Comparison of ENCODE assay signal across 29 cellular contexts in the genomic region with DNA sequence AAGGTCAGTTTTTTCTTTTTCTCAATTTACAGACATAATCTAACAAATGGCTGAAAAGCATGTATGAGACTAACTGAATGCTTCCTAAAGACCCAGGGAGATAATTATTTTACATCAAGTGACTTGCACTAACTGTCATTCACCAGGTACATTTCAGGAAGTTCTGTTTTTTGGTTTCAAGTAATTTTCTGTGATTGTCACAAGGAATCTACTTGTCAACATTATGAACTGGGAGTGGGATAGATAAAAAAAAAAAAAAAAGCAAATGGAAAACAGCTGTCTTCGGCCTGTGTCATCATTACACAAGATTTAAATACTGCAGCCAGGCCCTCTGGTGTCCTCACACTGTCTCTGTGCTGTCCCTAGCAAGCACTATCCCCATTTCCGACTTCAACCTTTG.
"Had no signal": no experiment of that assay in that cellular context is flagged by ENCODE, and none has a peak within 500 bp of the region (broad histone marks: within the 10 kb centered on the region; RNA-seq: fewer than 3 reads in every experiment).

No MANE protein-coding gene starts in this region.

- H3K9me3 ChIP-seq: adrenal gland, ascending aorta had no signal

- H3K27ac ChIP-seq: adrenal gland, ascending aorta, cardiac muscle cell, VCaP had no signal

- H3K27me3 ChIP-seq: adrenal gland, ascending aorta, cardiac muscle cell had no signal

- DNase-seq: activated B cell treated with CpG ODN at 0.5 μM for 24 hours; activated CD4-positive, alpha-beta memory T cell treated with anti-CD3 and anti-CD28 coated beads for 36 hours; activated CD4-positive, alpha-beta T cell treated with anti-CD3 and anti-CD28 coated beads for 4 hours; activated CD4-positive, alpha-beta T cell treated with anti-CD3 and anti-CD28 coated beads, Interleukin-2, amount 10 ng/mL, durations not matched to agents 24 days and 14 days; activated CD4-positive, alpha-beta T cell treated with anti-CD3 and anti-CD28 coated beads, Interleukin-2, amount 50 U/mL, for 1 hour; activated CD4-positive, alpha-beta T cell treated with anti-CD3 and anti-CD28 coated beads, Interleukin-2, amount 50 U/mL, for 4 hours; activated CD4-positive, CD25-positive, alpha-beta regulatory T cell treated with anti-CD3 and anti-CD28 coated beads, Interleukin-2, amount 50 U/mL, for 72 hours; activated CD8-positive, alpha-beta memory T cell treated with anti-CD3 and anti-CD28 coated beads, Interleukin-2, amount 50 U/mL, for 4 hours; activated CD8-positive, alpha-beta T cell treated with anti-CD3 and anti-CD28 coated beads for 36 hours; activated effector memory CD4-positive, alpha-beta T cell treated with anti-CD3 and anti-CD28 coated beads, Interleukin-2, amount 50 U/mL, for 16 hours; activated gamma-delta T cell treated with Interleukin-2 at 50 U/mL for 16 hours; activated naive CD4-positive, alpha-beta T cell; activated naive CD4-positive, alpha-beta T cell treated with anti-CD3 and anti-CD28 coated beads for 36 hours; activated naive CD4-positive, alpha-beta T cell treated with anti-CD3 and anti-CD28 coated beads, Interleukin-2, amount 50 U/mL, for 16 hours; activated naive CD8-positive, alpha-beta T cell treated with anti-CD3 and anti-CD28 coated beads for 36 hours; activated T-cell treated with anti-CD3 and anti-CD28 coated beads for 4 hours; activated T-cell treated with anti-CD3 and anti-CD28 coated beads, Interleukin-2, amount 50 U/mL, for 1 hour; activated T-cell treated with anti-CD3 and anti-CD28 coated beads, Interleukin-2, amount 50 U/mL, for 4 hours; activated T-cell treated with anti-CD3 and anti-CD28 coated beads, Interleukin-2, amount 50 U/mL, for 72 hours; adrenal gland; amniotic stem cell; caudate nucleus; cerebellar nuclear complex; T-helper 1 cell; T-helper 2 cell; T-helper 9 cell had no signal

- H3K4me3 ChIP-seq: adrenal gland, ascending aorta, cardiac muscle cell had no signal

- H3K36me3 ChIP-seq: adrenal gland, ascending aorta, cardiac muscle cell had no signal

- H3K4me1 ChIP-seq: adrenal gland, ascending aorta had no signal
